In genomic region chr3:54120657-54121403, GRCh38 we compare ENCODE assay signal across 9 cellular contexts. TPM values are rescaled to one million over a fixed set of nuclear protein-coding genes. Genes with fewer than 3 reads are reported as not detected.
DNase-seq lines count a peak whose midpoint lies in the region; ATAC-seq and TF ChIP-seq lines count a peak whose summit lies in the region.
"Had no signal": no experiment of that assay in that cellular context is flagged by ENCODE, and none has a peak within 500 bp of the region (broad histone marks: within the 10 kb centered on the region; RNA-seq: fewer than 3 reads in every experiment).

No MANE protein-coding gene starts in this region.

- peaks cover 6% of the 10 kb centered on the region for H3K4me1 Mint-ChIP-seq in Caco-2 (ENCODE audit: low read depth, unreplicated experiment)

- DNase-seq in Caco-2 (no peak), NCI-H526 treated with DMSO at 0.1 percent for 48 hours (lab: John Stamatoyannopoulos, UW) (peak; percentile 72), left lobe of liver (ENCODE audit: low spot score) (no peak)
- DNase-seq in NK-92 treated with Interleukin-12 subunit alpha and Interleukin-12 subunit beta, amount 100 ng/mL, for 24 hours (lab: John Stamatoyannopoulos, UW): no peak
- DNase-seq in activated naive CD4-positive, alpha-beta T cell treated with anti-CD3 and anti-CD28 coated beads, Interleukin-2, amount 50 U/mL, for 72 hours (ENCODE audit: low spot score in 2 of 2): no peak

- peaks cover 3% of the 10 kb centered on the region; the same call in 1 of the 2 replicates for H3K4me1 ChIP-seq in Caco-2
- no peaks in the 10 kb centered on the region for H3K4me1 ChIP-seq in urinary bladder (ENCODE audit: insufficient read depth)

- no peaks in the 10 kb centered on the region for H3K36me3 Mint-ChIP-seq in Caco-2 (ENCODE audit: insufficient read depth, unreplicated experiment)
- H3K36me3 Mint-ChIP-seq in activated naive CD4-positive, alpha-beta T cell treated with anti-CD3 and anti-CD28 coated beads, Interleukin-2, amount 50 U/mL, for 72 hours: peaks cover 6 to 15% of the 10 kb centered on the region in 2 donors

- H3K36me3 ChIP-seq in Caco-2 (ENCODE audit: control insufficient read depth, insufficient read depth, low read length) (no peaks in the 10 kb centered on the region), urinary bladder (ENCODE audit: insufficient read depth) (no peaks in the 10 kb centered on the region)

- no peak overlapping the region for H3K27ac ChIP-seq in urinary bladder (ENCODE audit: low read depth)

- TF ChIP-seq CTCF in Caco-2 (IDR thresholded peaks at IDR 0.05; ENCODE audit: insufficient read depth in 1 of 2, low read depth in 1 of 2, low read length in 1 of 2, severe bottlenecking in 1 of 2, unreplicated experiment in 1 of 2): no peak

- peaks cover 6% of the 10 kb centered on the region for H3K9me3 ChIP-seq in Caco-2
- no peaks in the 10 kb centered on the region for H3K9me3 ChIP-seq in iPS-18c (ENCODE audit: control insufficient read depth, insufficient read depth, low read length)

- POLR2A ChIA-PET in Caco-2 (lab: Charles Lee): no interaction called here

- H3K4me3 ChIP-seq in Caco-2 (ENCODE audit: low read depth, low read length): no peak overlapping the region
- H3K4me3 ChIP-seq in iPS-18c (ENCODE audit: insufficient read depth, low read depth, low read length): peak overlapping the region; percentile 76
- H3K4me3 ChIP-seq in urinary bladder (ENCODE audit: low read depth, low read length): peak overlapping the region; percentile 52

- CTCF ChIA-PET in Caco-2 (lab: Charles Lee): no interaction called here

- peak; percentile 91 for ATAC-seq in GM21529 (IDR thresholded peaks at IDR 0.05; ENCODE audit: unreplicated experiment)
- no peak for ATAC-seq in left lobe of liver
- no peak for ATAC-seq in activated naive CD4-positive, alpha-beta T cell treated with anti-CD3 and anti-CD28 coated beads, Interleukin-2, amount 50 U/mL, for 72 hours

- no TSS peak for BruUV-seq in Caco-2 (replicated peaks; lab: Mats Ljungman, UMichigan)

- 2% methylated on average over 45 of the region's 45 CpGs for WGBS in urinary bladder

- peaks cover 10% of the 10 kb centered on the region for H3K9me3 Mint-ChIP-seq in Caco-2 (ENCODE audit: unreplicated experiment)
- no peaks in the 10 kb centered on the region for H3K9me3 Mint-ChIP-seq in activated naive CD4-positive, alpha-beta T cell treated with anti-CD3 and anti-CD28 coated beads, Interleukin-2, amount 50 U/mL, for 72 hours

- H3K27me3 Mint-ChIP-seq in Caco-2 (ENCODE audit: insufficient read depth, unreplicated experiment): peaks cover 27% of the 10 kb centered on the region

- H3K27ac Mint-ChIP-seq in Caco-2 (ENCODE audit: unreplicated experiment): no peak overlapping the region
- H3K27ac Mint-ChIP-seq in activated naive CD4-positive, alpha-beta T cell treated with anti-CD3 and anti-CD28 coated beads, Interleukin-2, amount 50 U/mL, for 72 hours: no peak overlapping the region

- H3K4me3 Mint-ChIP-seq in Caco-2 (ENCODE audit: unreplicated experiment): peak overlapping the region; percentile 40

- H3K27me3 ChIP-seq in Caco-2 (replicated peaks; ENCODE audit: control insufficient read depth, insufficient read depth, low read length): peaks cover 4% of the 10 kb centered on the region

- intact Hi-C loops in Caco-2 (cut with micrococcal nuclease; ENCODE audit: unreplicated experiment): no loop called here

RNA-seq across cellular contexts. Expression of gene CACNA2D3, which starts 1.5 kb away (rescaled TPM):
- total RNA-seq in Caco-2 (2022): 0.39 TPM in 1 of 2 replicates, not detected in the other
- 1.7 TPM for total RNA-seq in urinary bladder
- 0.57 TPM for polyA plus RNA-seq in urinary bladder
- total RNA-seq in left lobe of liver: 0.10 TPM
- total RNA-seq in activated naive CD4-positive, alpha-beta T cell treated with anti-CD3 and anti-CD28 coated beads, Interleukin-2, amount 50 U/mL, for 72 hours: not detected
- total RNA-seq: pulmonary artery endothelial cell had no signal
